Comparison of ENCODE assay signal across 14 cellular contexts in the genomic region with DNA sequence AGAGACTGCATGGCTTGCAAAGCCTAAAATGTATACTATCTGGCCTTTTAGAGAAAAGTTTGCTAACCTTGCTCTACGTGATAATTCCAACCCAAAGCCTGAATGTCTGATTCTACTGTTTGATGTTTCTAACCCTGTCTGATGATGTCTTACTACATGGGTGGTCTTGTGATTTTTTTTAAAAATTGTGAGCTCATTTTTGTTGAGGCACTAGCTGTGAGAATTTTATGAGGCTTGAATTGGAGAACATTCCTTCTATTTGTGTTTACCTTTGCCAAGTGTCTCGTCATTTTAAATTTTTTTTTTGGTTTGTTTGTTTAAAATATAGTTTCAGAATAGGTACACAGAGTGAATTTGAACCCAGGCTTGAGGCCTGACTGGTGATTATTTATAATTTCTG. TPM values are rescaled to one million over a fixed set of nuclear protein-coding genes. Genes with fewer than 3 reads are reported as not detected.
DNase-seq lines count a peak whose midpoint lies in the region; ATAC-seq and TF ChIP-seq lines count a peak whose summit lies in the region.
"Had no signal": no experiment of that assay in that cellular context is flagged by ENCODE, and none has a peak within 500 bp of the region (broad histone marks: within the 10 kb centered on the region; RNA-seq: fewer than 3 reads in every experiment).

No MANE protein-coding gene starts in this region.

- peak overlapping the region; percentile 46 for H3K4me2 ChIP-seq in GM23338
- H3K4me2 ChIP-seq: BLaER1 treated with 17β-estradiol and CSF1 and Interleukin-3, amounts not matched to agents 10 nM and 100 nM had no signal

- H3K27ac Mint-ChIP-seq in GM23338, result peak overlapping the region; percentile 93
- H3K27ac Mint-ChIP-seq in stimulated activated memory B cell treated with anti-CD40 and anti-IgM and Interleukin-4, amounts not matched to agents 10 μg/mL and 1 μg/mL and 100 μg/mL, for 72 hours, result no peak overlapping the region
- H3K27ac Mint-ChIP-seq: CD4-positive, alpha-beta T cell had no signal

- no peak for ATAC-seq in GM23338
- ATAC-seq in GM21390 (IDR thresholded peaks at IDR 0.05; ENCODE audit: unreplicated experiment), result no peak
- no peak for ATAC-seq in HG02759 (IDR thresholded peaks at IDR 0.05; ENCODE audit: unreplicated experiment)
- ATAC-seq in stimulated activated memory B cell treated with anti-CD40 and anti-IgM and Interleukin-4, amounts not matched to agents 10 μg/mL and 1 μg/mL and 100 μg/mL, for 72 hours, result no peak
- ATAC-seq: GM12878, HCT116 had no signal

- no peaks in the 10 kb centered on the region for H3K79me2 ChIP-seq in GM23338 (replicated peaks; ENCODE audit: insufficient read depth)

- WGBS in HUES64, result 59% methylated on average over 2 of the region's 2 CpGs

- H3K4me1 ChIP-seq in GM23338 (ENCODE audit: insufficient read depth) (peaks cover 27% of the 10 kb centered on the region), HUES64 (ENCODE audit: insufficient read depth, low read length) (peaks cover 31% of the 10 kb centered on the region), iPS-20b (ENCODE audit: insufficient read depth, low read length) (peaks cover 26% of the 10 kb centered on the region)

- no peak for TF ChIP-seq CTCF in GM23338 (conservative IDR thresholded peaks at IDR 0.05; ENCODE audit: low read depth in 2 of 2)

- peaks cover 13% of the 10 kb centered on the region for H3K27me3 Mint-ChIP-seq in GM23338 (ENCODE audit: insufficient read depth, low read depth, poor library complexity)
- peaks cover 50% of the 10 kb centered on the region for H3K27me3 Mint-ChIP-seq in stimulated activated memory B cell treated with anti-CD40 and anti-IgM and Interleukin-4, amounts not matched to agents 10 μg/mL and 1 μg/mL and 100 μg/mL, for 72 hours

- peaks cover 51% of the 10 kb centered on the region for H3K4me1 Mint-ChIP-seq in GM23338
- no peaks in the 10 kb centered on the region for H3K4me1 Mint-ChIP-seq in stimulated activated memory B cell treated with anti-CD40 and anti-IgM and Interleukin-4, amounts not matched to agents 10 μg/mL and 1 μg/mL and 100 μg/mL, for 72 hours

- no peaks in the 10 kb centered on the region for H3K36me3 Mint-ChIP-seq in GM23338 (ENCODE audit: low read depth)
- H3K36me3 Mint-ChIP-seq in stimulated activated memory B cell treated with anti-CD40 and anti-IgM and Interleukin-4, amounts not matched to agents 10 μg/mL and 1 μg/mL and 100 μg/mL, for 72 hours, result no peaks in the 10 kb centered on the region

- peaks cover 8% of the 10 kb centered on the region; the same call in 1 of the 2 replicates for H3K9me2 ChIP-seq in GM23338 (ENCODE audit: insufficient read depth)

- no peaks in the 10 kb centered on the region for H4K20me1 ChIP-seq in GM23338 (replicated peaks; ENCODE audit: insufficient read depth)

- no peaks in the 10 kb centered on the region for H3K9me3 ChIP-seq in HUES64 (ENCODE audit: insufficient read depth, low read depth, low read length)
- H3K9me3 ChIP-seq in SK-N-MC (ENCODE audit: low read depth, low read length), result no peaks in the 10 kb centered on the region
- H3K9me3 ChIP-seq in iPS-20b (ENCODE audit: insufficient read depth, low read depth, low read length), result no peaks in the 10 kb centered on the region
- H3K9me3 ChIP-seq: BLaER1 treated with 17β-estradiol and CSF1 and Interleukin-3, amounts not matched to agents 10 nM and 100 nM had no signal

- H2AFZ ChIP-seq in GM23338, result no peak overlapping the region

- no peak for DNase-seq in GM23338 (ENCODE audit: low spot score)
- DNase-seq in SK-N-MC (ENCODE audit: low read depth, low spot score), result no peak
- DNase-seq in NCI-H748 treated with DMSO at 0.1 percent for 48 hours (lab: John Stamatoyannopoulos, UW), result no peak
- DNase-seq: ACHN; CD4-positive, alpha-beta T cell; DMS79 had no signal

- H3K36me3 ChIP-seq in GM23338 (ENCODE audit: insufficient read depth) (no peaks in the 10 kb centered on the region), HUES64 (ENCODE audit: insufficient read depth, low read length) (no peaks in the 10 kb centered on the region), SK-N-MC (ENCODE audit: insufficient read depth, low read length) (no peaks in the 10 kb centered on the region), iPS-20b (ENCODE audit: insufficient read depth, low read depth, low read length) (no peaks in the 10 kb centered on the region)
- H3K36me3 ChIP-seq: BLaER1 treated with 17β-estradiol and CSF1 and Interleukin-3, amounts not matched to agents 10 nM and 100 nM had no signal

- H3K9ac ChIP-seq in HUES64 (ENCODE audit: low read depth, low read length), result peak overlapping the region; percentile 47; the same call in 1 of the 2 replicates
- peak overlapping the region; percentile 60 for H3K9ac ChIP-seq in SK-N-MC (ENCODE audit: insufficient read length)
- H3K9ac ChIP-seq in iPS-20b (ENCODE audit: low read depth, low read length), result peak overlapping the region; percentile 66; the same call in 1 of the 2 replicates
- H3K9ac ChIP-seq: BLaER1 treated with 17β-estradiol and CSF1 and Interleukin-3, amounts not matched to agents 10 nM and 100 nM had no signal

- H3K27me3 ChIP-seq in GM23338 (ENCODE audit: insufficient read depth), result no peaks in the 10 kb centered on the region
- H3K27me3 ChIP-seq in HUES64 (ENCODE audit: insufficient read depth, low read length), result no peaks in the 10 kb centered on the region
- no peaks in the 10 kb centered on the region for H3K27me3 ChIP-seq in iPS-20b (ENCODE audit: insufficient read depth, low read length)

- H3F3A ChIP-seq in GM23338 (replicated peaks; ENCODE audit: low read depth), result no peaks in the 10 kb centered on the region

- no peak overlapping the region for H3K4me3 Mint-ChIP-seq in GM23338
- no peak overlapping the region for H3K4me3 Mint-ChIP-seq in stimulated activated memory B cell treated with anti-CD40 and anti-IgM and Interleukin-4, amounts not matched to agents 10 μg/mL and 1 μg/mL and 100 μg/mL, for 72 hours
- H3K4me3 Mint-ChIP-seq: CD4-positive, alpha-beta T cell had no signal

- H3K4me3 ChIP-seq in GM23338 (peak overlapping the region; percentile 23; the same call in 1 of the 2 replicates), HUES64 (ENCODE audit: low read length) (no peak overlapping the region), SK-N-MC (peak overlapping the region; percentile 70), iPS-20b (ENCODE audit: low read length) (peak overlapping the region; percentile 47; the same call in 1 of the 2 replicates)
- H3K4me3 ChIP-seq: BLaER1 treated with 17β-estradiol and CSF1 and Interleukin-3, amounts not matched to agents 10 nM and 100 nM; GM12878 had no signal

- no peaks in the 10 kb centered on the region; the same call in 2 of the 3 replicates for H3K9me3 Mint-ChIP-seq in GM23338
- no peaks in the 10 kb centered on the region for H3K9me3 Mint-ChIP-seq in stimulated activated memory B cell treated with anti-CD40 and anti-IgM and Interleukin-4, amounts not matched to agents 10 μg/mL and 1 μg/mL and 100 μg/mL, for 72 hours
- H3K9me3 Mint-ChIP-seq: CD4-positive, alpha-beta T cell had no signal

- H3K27ac ChIP-seq in GM23338 (ENCODE audit: low read depth) (peak overlapping the region; percentile 68), HUES64 (ENCODE audit: low read depth, low read length) (peak overlapping the region; percentile 75), SK-N-MC (peak overlapping the region; percentile 99), iPS-20b (ENCODE audit: low read length) (no peak overlapping the region)
- H3K27ac ChIP-seq: BLaER1 treated with 17β-estradiol and CSF1 and Interleukin-3, amounts not matched to agents 10 nM and 100 nM had no signal

TF ChIP-seq in GM23338, 12 proteins besides CTCF, POLR2A, EP300 and RAD21 (continues in another document):
- TF ChIP-seq EZH2 (IDR thresholded peaks at IDR 0.05; ENCODE audit: low read depth, unreplicated experiment), result no peak

RNA-seq across cellular contexts. Expression of gene LTBP1, which starts 15.2 kb away (rescaled TPM):
- total RNA-seq in GM23338 (2014; rRNA removed; shearing (Covaris generic)), result 34.1 and 49.8 TPM in 2 replicates
- 14.2 and 15.7 TPM in 2 replicates for polyA plus RNA-seq in GM23338 (2016; fragmentation: Nextera tagmentation; extraction: Ambion mirVana)
- polyA plus RNA-seq in HUES64 (2013, experiment 1 of 2), result 12.1 TPM
- polyA plus RNA-seq in HUES64 (2013, experiment 2 of 2), result 13.9 TPM
